ENCODE assay signal across 1 cellular context in the genomic region with DNA sequence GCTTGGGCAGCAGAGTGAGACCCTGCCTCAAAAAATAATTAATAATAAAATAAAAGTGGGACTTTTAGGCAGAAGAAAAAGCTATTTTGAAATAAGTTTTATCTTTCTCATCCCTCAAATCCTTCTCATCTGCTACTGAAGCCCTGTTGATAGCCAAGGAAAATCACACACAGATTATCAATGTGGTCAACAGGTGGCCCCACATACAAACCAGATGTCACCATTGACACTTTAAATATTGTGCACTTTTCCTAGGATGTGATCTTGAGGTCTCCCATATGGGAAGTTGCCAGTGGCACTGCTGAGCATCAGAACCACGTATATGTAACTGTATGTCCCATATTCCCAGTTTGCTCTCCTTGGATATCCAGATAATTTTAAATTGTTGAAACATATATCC.
TF ChIP-seq lines count a peak whose summit lies in the region.

No MANE protein-coding gene starts in this region.

TF ChIP-seq in IMR-90, 13 proteins besides CTCF, POLR2A, EP300 and RAD21:
- TF ChIP-seq RFX5 (IDR thresholded peaks at IDR 0.05; ENCODE audit: low read depth, low read length) (no peak), CHD1 (IDR thresholded peaks at IDR 0.05; ENCODE audit: low read depth, low read length) (no peak), NFE2L2 (IDR thresholded peaks at IDR 0.05; ENCODE audit: low read depth, low read length) (no peak), MAZ (IDR thresholded peaks at IDR 0.05; ENCODE audit: borderline replicate concordance, low read depth, low read length) (no peak), CEBPB (IDR thresholded peaks at IDR 0.05; ENCODE audit: low read depth, low read length) (no peak), MXI1 (IDR thresholded peaks at IDR 0.05; ENCODE audit: borderline replicate concordance, low read depth, low read length) (no peak), RCOR1 (IDR thresholded peaks at IDR 0.05; ENCODE audit: insufficient replicate concordance, low read length) (no peak)
